In genomic region chr1:50110084-50110615, GRCh38 we compare ENCODE assay signal across 14 cellular contexts. TPM values are rescaled to one million over a fixed set of nuclear protein-coding genes. Genes with fewer than 3 reads are reported as not detected.
A peak's percentile ranks its signal among the peaks of the same experiment; 100 is the strongest.
DNase-seq lines count a peak whose midpoint lies in the region; ATAC-seq and TF ChIP-seq lines count a peak whose summit lies in the region.
"Had no signal": no experiment of that assay in that cellular context is flagged by ENCODE, and none has a peak within 500 bp of the region (broad histone marks: within the 10 kb centered on the region; RNA-seq: fewer than 3 reads in every experiment).

No MANE protein-coding gene starts in this region.

- H3K79me2 ChIP-seq in DND-41 (ENCODE audit: insufficient read depth, low read length): no peaks in the 10 kb centered on the region

- POLR2A ChIA-PET in GM10248 (lab: Yijun Ruan, JAX): no interaction called here

- H3K27ac Mint-ChIP-seq in activated T-helper 1 cell treated with anti-CD3 and anti-CD28 coated beads, Interleukin-12 subunit alpha, Interleukin-12 subunit beta, Interleukin-2, Interleukin-4 antibody, amounts not matched to agents 30 ng/mL and 10 ng/mL and 1 ng/mL, durations not matched to agents 14 hours and 24 hours and 36 hours: no peak overlapping the region

- H3K4me3 ChIP-seq in BLaER1: peak overlapping the region; percentile 40; the same call in 1 of the 2 replicates
- H3K4me3 ChIP-seq in DND-41 (ENCODE audit: low read depth in 1 of 2, low read length in 2 of 2): peak overlapping the region in 1 of 2 experiments; percentile 43; a peak in 2 of 4 replicates
- H3K4me3 ChIP-seq: cardiac muscle cell, lung had no signal

- no peaks in the 10 kb centered on the region for H3K36me3 Mint-ChIP-seq in activated T-helper 1 cell treated with anti-CD3 and anti-CD28 coated beads, Interleukin-12 subunit alpha, Interleukin-12 subunit beta, Interleukin-2, Interleukin-4 antibody, amounts not matched to agents 30 ng/mL and 10 ng/mL and 1 ng/mL, durations not matched to agents 14 hours and 24 hours and 36 hours (ENCODE audit: low read depth)

- H3K4me1 ChIP-seq in BLaER1 (peaks cover 26% of the 10 kb centered on the region), DND-41 (ENCODE audit: insufficient read depth, low read length) (peaks cover 3% of the 10 kb centered on the region; the same call in 1 of the 2 replicates)

- no peak overlapping the region for H3K27ac ChIP-seq in BLaER1
- no peak overlapping the region for H3K27ac ChIP-seq in DND-41 (ENCODE audit: low read length)
- H3K27ac ChIP-seq: cardiac muscle cell, right atrium auricular region had no signal

- H3K9me3 ChIP-seq in BLaER1: no peaks in the 10 kb centered on the region
- H3K9me3 ChIP-seq in DND-41 (ENCODE audit: insufficient read depth, low read length, severe bottlenecking): no peaks in the 10 kb centered on the region
- H3K9me3 ChIP-seq: right atrium auricular region had no signal

- H3K4me2 ChIP-seq in BLaER1 (peak overlapping the region; percentile 91), DND-41 (ENCODE audit: insufficient read depth, low read length) (peak overlapping the region; percentile 52; the same call in 1 of the 2 replicates)

- intact Hi-C loops in activated T-helper 1 cell treated with anti-CD3 and anti-CD28 coated beads, Interleukin-12 subunit alpha, Interleukin-12 subunit beta, Interleukin-2, Interleukin-4 antibody, amounts not matched to agents 30 ng/mL and 10 ng/mL and 1 ng/mL, durations not matched to agents 14 hours and 24 hours and 36 hours (cut with micrococcal nuclease): no loop called here

- no peak overlapping the region for H3K4me3 Mint-ChIP-seq in activated T-helper 1 cell treated with anti-CD3 and anti-CD28 coated beads, Interleukin-12 subunit alpha, Interleukin-12 subunit beta, Interleukin-2, Interleukin-4 antibody, amounts not matched to agents 30 ng/mL and 10 ng/mL and 1 ng/mL, durations not matched to agents 14 hours and 24 hours and 36 hours

- ATAC-seq in DND-41 (ENCODE audit: insufficient read depth, low read depth): no peak; the same call in 2 of the 3 replicates
- ATAC-seq in HG03159 (IDR thresholded peaks at IDR 0.05; ENCODE audit: unreplicated experiment): no peak
- no peak for ATAC-seq in GM18858 (IDR thresholded peaks at IDR 0.05; ENCODE audit: unreplicated experiment)

- H3K27me3 Mint-ChIP-seq in activated T-helper 1 cell treated with anti-CD3 and anti-CD28 coated beads, Interleukin-12 subunit alpha, Interleukin-12 subunit beta, Interleukin-2, Interleukin-4 antibody, amounts not matched to agents 30 ng/mL and 10 ng/mL and 1 ng/mL, durations not matched to agents 14 hours and 24 hours and 36 hours (ENCODE audit: insufficient read depth): peaks cover 35% of the 10 kb centered on the region

- H3K9ac ChIP-seq in BLaER1 (peak overlapping the region; percentile 17; the same call in 1 of the 2 replicates), DND-41 (ENCODE audit: low read depth, low read length) (no peak overlapping the region)

- H3K4me1 Mint-ChIP-seq in activated T-helper 1 cell treated with anti-CD3 and anti-CD28 coated beads, Interleukin-12 subunit alpha, Interleukin-12 subunit beta, Interleukin-2, Interleukin-4 antibody, amounts not matched to agents 30 ng/mL and 10 ng/mL and 1 ng/mL, durations not matched to agents 14 hours and 24 hours and 36 hours (ENCODE audit: low read depth): peaks cover 15% of the 10 kb centered on the region

- H3K9me3 Mint-ChIP-seq in activated T-helper 1 cell treated with anti-CD3 and anti-CD28 coated beads, Interleukin-12 subunit alpha, Interleukin-12 subunit beta, Interleukin-2, Interleukin-4 antibody, amounts not matched to agents 30 ng/mL and 10 ng/mL and 1 ng/mL, durations not matched to agents 14 hours and 24 hours and 36 hours: no peaks in the 10 kb centered on the region

- DNase-seq in DND-41 (no peak), NOMO-1 treated with dmso at 0.1 percent for 144 hours (lab: John Stamatoyannopoulos, UW; ENCODE audit: unreplicated experiment) (peak; percentile 12), globus pallidus (ENCODE audit: low spot score) (peak; percentile 26), GM10248 (ENCODE audit: extremely low spot score) (no peak)
- no peak for DNase-seq in activated T-helper 1 cell treated with anti-CD3 and anti-CD28 coated beads, Interleukin-12 subunit alpha, Interleukin-12 subunit beta, Interleukin-2, Interleukin-4 antibody, amounts not matched to agents 30 ng/mL and 10 ng/mL and 1 ng/mL, durations not matched to agents 14 hours and 24 hours and 36 hours (ENCODE audit: low spot score)
- DNase-seq: activated CD8-positive, alpha-beta memory T cell treated with anti-CD3 and anti-CD28 coated beads for 24 hours; HCEC 1CT had no signal

- CTCF ChIA-PET in GM10248 (lab: Yijun Ruan, JAX): no interaction called here

- H4K20me1 ChIP-seq in BLaER1: no peaks in the 10 kb centered on the region
- H4K20me1 ChIP-seq in DND-41 (ENCODE audit: insufficient read depth, low read length): no peaks in the 10 kb centered on the region

- TF ChIP-seq CTCF in DND-41 (IDR thresholded peaks at IDR 0.05; ENCODE audit: borderline replicate concordance, extremely low read depth, low read length, poor library complexity, severe bottlenecking): no peak
- no peak for TF ChIP-seq CTCF in GM10248 (IDR thresholded peaks at IDR 0.05; ENCODE audit: control extremely low read depth, extremely low read depth, low read depth, missing control alignments)

- H3K27me3 ChIP-seq in BLaER1: no peaks in the 10 kb centered on the region
- H3K27me3 ChIP-seq in DND-41 (ENCODE audit: insufficient read depth, low read length, poor library complexity): peaks cover 54% of the 10 kb centered on the region
- H3K27me3 ChIP-seq: cardiac muscle cell, right atrium auricular region had no signal

- H3K36me3 ChIP-seq in BLaER1: no peaks in the 10 kb centered on the region
- no peaks in the 10 kb centered on the region for H3K36me3 ChIP-seq in DND-41 (ENCODE audit: insufficient read depth, low read length)
- H3K36me3 ChIP-seq: cardiac muscle cell, right atrium auricular region had no signal

- H2AFZ ChIP-seq in DND-41 (ENCODE audit: low read depth, low read length): 0 out of 2 replicates have a peak overlapping the region, but pooled peaks have one; percentile 13

RNA-seq across cellular contexts. Expression of gene ELAVL4, which starts 1.4 kb away (rescaled TPM):
- total RNA-seq in activated T-helper 1 cell treated with anti-CD3 and anti-CD28 coated beads, Interleukin-12 subunit alpha, Interleukin-12 subunit beta, Interleukin-2, Interleukin-4 antibody, amounts not matched to agents 30 ng/mL and 10 ng/mL and 1 ng/mL, durations not matched to agents 14 hours and 24 hours and 36 hours: not detected in 2 replicates
- total RNA-seq: cardiac muscle cell, glomerular endothelial cell had no signal

Comparison
In these comparisons a context has a peak if more than half of its experiments do, and no peak if none do; other contexts are left out.
1. DNase-seq: peak in NOMO-1 treated with dmso at 0.1 percent for 144 hours (single experiment) and globus pallidus (single experiment); none in DND-41 (single experiment), GM10248 (single experiment) and activated T-helper 1 cell treated with anti-CD3 and anti-CD28 coated beads, Interleukin-12 subunit alpha, Interleukin-12 subunit beta, Interleukin-2, Interleukin-4 antibody, amounts not matched to agents 30 ng/mL and 10 ng/mL and 1 ng/mL, durations not matched to agents 14 hours and 24 hours and 36 hours (single experiment).